In the genomic region with DNA sequence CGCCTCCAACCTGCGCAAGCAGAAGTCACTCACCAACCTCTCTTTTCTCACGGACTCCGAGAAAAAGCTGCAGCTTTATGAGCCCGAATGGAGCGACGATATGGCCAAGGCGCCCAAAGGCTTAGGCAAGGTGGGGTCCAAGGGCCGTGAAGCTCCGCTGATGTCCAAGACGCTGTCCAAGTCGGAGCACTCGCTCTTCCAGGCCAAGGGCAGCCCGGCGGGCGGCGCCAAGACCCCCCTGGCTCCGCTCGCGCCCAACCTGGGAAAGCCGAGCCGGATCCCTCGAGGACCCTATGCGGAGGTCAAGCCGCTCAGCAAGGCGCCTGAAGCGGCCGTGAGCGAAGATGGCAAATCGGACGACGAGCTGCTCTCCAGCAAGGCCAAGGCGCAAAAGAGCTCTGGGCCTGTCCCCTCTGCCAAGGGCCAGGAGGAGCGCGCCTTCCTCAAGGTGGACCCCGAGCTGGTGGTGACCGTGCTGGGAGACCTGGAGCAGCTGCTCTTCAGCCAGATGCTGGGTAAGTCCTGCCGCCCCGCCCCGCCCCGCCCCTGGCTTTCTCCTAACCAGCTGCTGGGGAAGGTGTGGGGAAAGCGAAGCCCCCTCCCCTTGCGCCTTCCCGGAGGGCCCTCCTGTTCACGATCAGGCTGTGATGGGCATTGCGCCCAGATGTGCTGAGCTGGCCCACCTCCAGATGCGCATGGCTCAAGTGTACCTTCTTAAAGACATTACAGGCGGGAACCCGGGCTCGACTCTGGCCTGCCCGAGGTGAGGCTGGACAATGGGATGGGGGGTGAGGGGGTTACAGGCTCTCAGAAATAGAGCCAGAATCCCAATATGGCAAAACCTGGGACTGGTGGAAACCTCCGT, we compare ENCODE assay signal across 8 cellular contexts.
DNase-seq lines count a peak whose midpoint lies in the region; ATAC-seq, FAIRE-seq and TF ChIP-seq lines count a peak whose summit lies in the region.

No MANE protein-coding gene starts in this region.

- H3K9me3 ChIP-seq in K562 (replicated peaks; ENCODE audit: control insufficient read depth, insufficient read depth, low read depth, low read length) = no peaks in the 10 kb centered on the region
- no peaks in the 10 kb centered on the region for H3K9me3 ChIP-seq in upper lobe of right lung

- intact Hi-C loops in K562 (cut with micrococcal nuclease) = loop anchor here (2.0 kb wide), 1 partner anchor 70 kb away; no protein-coding TSS in a partner anchor
- intact Hi-C loops in upper lobe of right lung (cut with DNase I) = no loop called here

- POLR2A ChIA-PET in K562 (lab: Yijun Ruan, JAX) = interaction anchor here (1.0 to 5.7 kb wide), 9 partner anchors 8 to 147 kb away, joined by 3 to 29 read pairs (median 4); no protein-coding TSS in a partner anchor

- H3K4me3 ChIP-seq in K562 = peak overlapping the region; percentile 42
- H3K4me3 ChIP-seq in upper lobe of right lung = peak overlapping the region; percentile 60

- peak overlapping the region; percentile 75 for H3K4me2 ChIP-seq in K562 (ENCODE audit: insufficient read depth, low read length)

- H3K36me3 ChIP-seq in K562 (ENCODE audit: control insufficient read depth, insufficient read depth, low read length) (0 out of 3 replicates have a peak, but pooled peaks cover 2% of the 10 kb centered on the region), upper lobe of right lung (no peaks in the 10 kb centered on the region)

- TF ChIP-seq POLR2A in K562 (conservative IDR thresholded peaks at IDR 0.05) = no peak

- peaks cover 0 to 10% of the 10 kb centered on the region in 2 experiments; a peak in 1 of 5 replicates for H3K27me3 ChIP-seq in K562 (ENCODE audit: control insufficient read depth in 2 of 2, insufficient read depth in 2 of 2, low read length in 2 of 2)
- no peaks in the 10 kb centered on the region for H3K27me3 ChIP-seq in layer of hippocampus (ENCODE audit: control insufficient read depth, insufficient read depth, low read length)
- peaks cover 7% of the 10 kb centered on the region for H3K27me3 ChIP-seq in upper lobe of right lung

- H2AFZ ChIP-seq in K562 (ENCODE audit: low read depth, low read length) = peak overlapping the region; percentile 79

- ATAC-seq in K562 = peak; percentile 20
- ATAC-seq in upper lobe of right lung = no peak
- no peak for ATAC-seq in GM19395 (IDR thresholded peaks at IDR 0.05; ENCODE audit: unreplicated experiment)
- ATAC-seq in GM19467 (IDR thresholded peaks at IDR 0.05; ENCODE audit: unreplicated experiment) = no peak

- H3K27ac ChIP-seq in K562 (ENCODE audit: extremely low read depth, low read depth, low read length) (0 out of 3 replicates have a peak overlapping the region, but pooled peaks have one; percentile 21), layer of hippocampus (ENCODE audit: low read depth, low read length) (peak overlapping the region; percentile 48), upper lobe of right lung (no peak overlapping the region)

- WGBS in K562 (ENCODE audit: insufficient coverage, low coverage, missing lambda C conversion rate) = 4% methylated on average over 46 of the region's 52 CpGs

- H4K20me1 ChIP-seq in K562 (replicated peaks; ENCODE audit: control insufficient read depth, insufficient read depth, low read length) = peaks cover 8% of the 10 kb centered on the region; the same call in 1 of the 2 replicates

- TF ChIP-seq RAD21 in K562 (CRISPR knock-in tag; conservative IDR thresholded peaks at IDR 0.05 in 1 of 2, IDR thresholded peaks at IDR 0.05 in 1 of 2) = no peak

- CTCF ChIA-PET in K562 (lab: Yijun Ruan, JAX; ENCODE audit: low intra/inter-chr PET ratio) = no interaction called here

- no peak for TF ChIP-seq CTCF in K562 (IDR thresholded peaks at IDR 0.05 in 2 of 3, conservative IDR thresholded peaks at IDR 0.05 in 1 of 3; ENCODE audit: insufficient read depth in 2 of 3, low read depth in 1 of 3, low read length in 3 of 3)
- TF ChIP-seq CTCF in upper lobe of right lung (IDR thresholded peaks at IDR 0.05) = no peak

- in situ Hi-C loops in K562 (cut with MboI) = no loop called here

- TF ChIP-seq EP300 in K562 (IDR thresholded peaks at IDR 0.05; ENCODE audit: low read length) = no peak

- peak overlapping the region; percentile 16 to 65; a peak in 2 of 4 replicates for H3K9ac ChIP-seq in K562 (ENCODE audit: insufficient read depth in 1 of 2, low read depth in 2 of 2, low read length in 2 of 2)

- no peak for FAIRE-seq in K562 (lab: Jason Lieb, UNC)

- peaks cover 37% of the 10 kb centered on the region for H3K79me2 ChIP-seq in K562 (ENCODE audit: control insufficient read depth, insufficient read depth, low read length)

- BruUV-seq in K562 (replicated peaks; lab: Mats Ljungman, UMichigan) = no TSS peak

- no peaks in the 10 kb centered on the region for H3K9me1 ChIP-seq in K562 (ENCODE audit: control insufficient read depth, insufficient read depth, low read length)

- H3K4me1 ChIP-seq in K562 (replicated peaks in 1 of 2; ENCODE audit: control insufficient read depth in 2 of 2, insufficient read depth in 2 of 2, low read length in 2 of 2) (peaks cover 24 to 33% of the 10 kb centered on the region in 2 experiments), upper lobe of right lung (peaks cover 16% of the 10 kb centered on the region)

- DNase-seq in NCI-H2107 treated with DMSO at 0.1 percent for 48 hours (lab: John Stamatoyannopoulos, UW; ENCODE audit: unreplicated experiment) (peak; percentile 13), NCI-H2107 (lab: John Stamatoyannopoulos, UW) (no peak), K562 (ENCODE audit: extremely low read depth in 1 of 4, low spot score in 3 of 4) (peak; percentile 42 to 64 (median 60)), upper lobe of right lung (no peak)
- DNase-seq in activated CD4-positive, alpha-beta T cell treated with anti-CD3 and anti-CD28 coated beads, Interleukin-2, amount 50 U/mL, for 4 hours = no peak

TF ChIP-seq in K562, 482 proteins besides CTCF, POLR2A, EP300 and RAD21 (continues in another document):
- TF ChIP-seq TGIF2 (CRISPR knock-in tag; IDR thresholded peaks at IDR 0.05) (no peak), NRF1 (conservative IDR thresholded peaks at IDR 0.05 in 1 of 2, IDR thresholded peaks at IDR 0.05 in 1 of 2) (peak; percentile 22 to 59; a peak in 3 of 4 replicates), SMARCA4 (IDR thresholded peaks at IDR 0.05) (no peak), PYGO2 (tag; IDR thresholded peaks at IDR 0.05) (no peak), GABPB1 (CRISPR knock-in tag; IDR thresholded peaks at IDR 0.05) (0 out of 2 replicates have a peak, but pooled peaks have one; percentile 46), SIN3A (IDR thresholded peaks at IDR 0.05; ENCODE audit: borderline replicate concordance in 2 of 2, control insufficient read depth in 1 of 2, low read depth in 2 of 2, low read length in 2 of 2) (0 out of 4 replicates have a peak, but pooled peaks of 1 of the 2 experiments have one; percentile 17), FOXM1 (IDR thresholded peaks at IDR 0.05; ENCODE audit: low read depth) (no peak), FOXM1 (CRISPR knock-in tag; IDR thresholded peaks at IDR 0.05; ENCODE audit: low read depth) (0 out of 2 replicates have a peak, but pooled peaks have one; percentile 28), SRSF7 (optimal IDR thresholded peaks at IDR 0.05; ENCODE audit: low read depth, low read length) (no peak), CBX1 (IDR thresholded peaks at IDR 0.05; ENCODE audit: low read depth) (0 out of 2 replicates have a peak, but pooled peaks have one; percentile 32), JUN (IDR thresholded peaks at IDR 0.05; ENCODE audit: borderline replicate concordance, low read depth, low read length) (no peak), JUN (CRISPR knock-in tag; IDR thresholded peaks at IDR 0.05; ENCODE audit: borderline replicate concordance) (0 out of 2 replicates have a peak, but pooled peaks have one; percentile 7), TEAD1 (CRISPR knock-in tag; IDR thresholded peaks at IDR 0.05) (peak in 1 of 2 experiments; percentile 3; a peak in 1 of 4 replicates), CREB1 (IDR thresholded peaks at IDR 0.05) (no peak), CREB1 (CRISPR knock-in tag; IDR thresholded peaks at IDR 0.05) (0 out of 2 replicates have a peak, but pooled peaks have one; percentile 30), ZNF778 (CRISPR knock-in tag; IDR thresholded peaks at IDR 0.05) (no peak), RBFOX2 (IDR thresholded peaks at IDR 0.05; ENCODE audit: low read depth, low read length) (peak; percentile 50)
- TF ChIP-seq, protein P1, sequence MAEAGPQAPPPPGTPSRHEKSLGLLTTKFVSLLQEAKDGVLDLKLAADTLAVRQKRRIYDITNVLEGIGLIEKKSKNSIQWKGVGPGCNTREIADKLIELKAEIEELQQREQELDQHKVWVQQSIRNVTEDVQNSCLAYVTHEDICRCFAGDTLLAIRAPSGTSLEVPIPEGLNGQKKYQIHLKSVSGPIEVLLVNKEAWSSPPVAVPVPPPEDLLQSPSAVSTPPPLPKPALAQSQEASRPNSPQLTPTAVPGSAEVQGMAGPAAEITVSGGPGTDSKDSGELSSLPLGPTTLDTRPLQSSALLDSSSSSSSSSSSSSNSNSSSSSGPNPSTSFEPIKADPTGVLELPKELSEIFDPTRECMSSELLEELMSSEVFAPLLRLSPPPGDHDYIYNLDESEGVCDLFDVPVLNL (CRISPR knock-in tag; IDR thresholded peaks at IDR 0.05; ENCODE audit: low read depth) = 0 out of 2 replicates have a peak, but pooled peaks have one; percentile 36

Comparison
In these comparisons a context has a peak if more than half of its experiments do, and no peak if none do; other contexts are left out.
1. DNase-seq: peak in NCI-H2107 treated with DMSO at 0.1 percent for 48 hours (single experiment) and K562 (4 of 4); none in NCI-H2107 (single experiment), upper lobe of right lung (single experiment) and activated CD4-positive, alpha-beta T cell treated with anti-CD3 and anti-CD28 coated beads, Interleukin-2, amount 50 U/mL, for 4 hours (0 of 2).